In the genomic region with DNA sequence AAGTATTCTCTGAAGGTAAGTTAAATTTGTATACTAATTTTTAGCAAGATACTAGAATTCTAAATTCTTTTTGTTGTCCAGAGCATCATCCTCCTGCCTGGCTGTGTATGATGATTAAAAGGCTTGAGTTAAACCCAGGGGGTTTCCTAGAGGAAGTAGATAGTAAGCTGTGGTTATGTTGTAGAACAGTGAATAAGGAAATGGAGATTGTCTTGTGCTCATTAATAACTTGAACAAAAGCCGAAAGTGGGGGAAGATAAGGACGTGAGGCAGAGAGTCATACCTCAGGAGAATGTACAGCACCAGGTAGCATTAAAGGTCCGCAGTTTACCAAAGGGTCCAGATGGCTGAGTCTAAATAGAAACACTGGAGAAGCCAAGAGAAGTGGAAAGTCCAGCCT, we compare ENCODE assay signal across 1 cellular context.
TF ChIP-seq lines count a peak whose summit lies in the region.

No MANE protein-coding gene starts in this region.

TF ChIP-seq in SK-N-SH, 30 proteins besides CTCF, POLR2A, EP300 and RAD21 (continued from another document):
- TF ChIP-seq ZBTB33 (IDR thresholded peaks at IDR 0.05; ENCODE audit: borderline replicate concordance, low read depth) (no peak), MAX (IDR thresholded peaks at IDR 0.05; ENCODE audit: low read depth) (no peak)
